Comparison of ENCODE assay signal across 8 cellular contexts in genomic region chr7:4712371-4713182, GRCh38. TPM values are rescaled to one million over a fixed set of nuclear protein-coding genes. Genes with fewer than 3 reads are reported as not detected.
A peak's percentile ranks its signal among the peaks of the same experiment; 100 is the strongest.
DNase-seq lines count a peak whose midpoint lies in the region; ATAC-seq and FAIRE-seq lines count a peak whose summit lies in the region.

No MANE protein-coding gene starts in this region.

- POLR2A ChIA-PET in activated CD4-positive, alpha-beta memory T cell treated with anti-CD3 and anti-CD28 coated beads for 36 hours (lab: Charles Lee): interaction anchor here (1.0 kb wide), 2 partner anchors 28 to 33 kb away, joined by 3 read pairs; no protein-coding TSS in a partner anchor
- POLR2A ChIA-PET in activated CD4-positive, alpha-beta memory T cell treated with anti-CD3 and anti-CD28 coated beads, Interleukin-2, amount 10 ng/mL, durations not matched to agents 7 days and 5 days (lab: Charles Lee): interaction anchor here (0.8 to 1.6 kb wide), 3 partner anchors 12 to 71 kb away, joined by 3 to 5 read pairs (median 4); no protein-coding TSS in a partner anchor

- H3K4me3 Mint-ChIP-seq in activated CD4-positive, alpha-beta memory T cell treated with anti-CD3 and anti-CD28 coated beads for 36 hours: no peak overlapping the region
- H3K4me3 Mint-ChIP-seq in activated CD4-positive, alpha-beta memory T cell treated with anti-CD3 and anti-CD28 coated beads, Interleukin-2, amount 10 ng/mL, durations not matched to agents 7 days and 5 days: no peak overlapping the region

- H3K9me3 Mint-ChIP-seq in activated CD4-positive, alpha-beta memory T cell treated with anti-CD3 and anti-CD28 coated beads for 36 hours: no peaks in the 10 kb centered on the region
- no peaks in the 10 kb centered on the region for H3K9me3 Mint-ChIP-seq in activated CD4-positive, alpha-beta memory T cell treated with anti-CD3 and anti-CD28 coated beads, Interleukin-2, amount 10 ng/mL, durations not matched to agents 7 days and 5 days

- peaks cover 46% of the 10 kb centered on the region for H3K4me1 Mint-ChIP-seq in activated CD4-positive, alpha-beta memory T cell treated with anti-CD3 and anti-CD28 coated beads for 36 hours (ENCODE audit: low read depth)
- peaks cover 22% of the 10 kb centered on the region for H3K4me1 Mint-ChIP-seq in activated CD4-positive, alpha-beta memory T cell treated with anti-CD3 and anti-CD28 coated beads, Interleukin-2, amount 10 ng/mL, durations not matched to agents 7 days and 5 days

- H3K4me1 ChIP-seq in aorta (ENCODE audit: control insufficient read depth in 1 of 2, insufficient read depth in 2 of 2, low read length in 2 of 2): no peaks in the 10 kb centered on the region

- peak; percentile 54 for ATAC-seq in HG03025 (IDR thresholded peaks at IDR 0.05; ENCODE audit: low FRiP score, unreplicated experiment)
- no peak for ATAC-seq in aorta (ENCODE audit: low FRiP score)

- H3K4me3 ChIP-seq in aorta (ENCODE audit: low read length in 2 of 2): no peak overlapping the region

- peak; percentile 32 for DNase-seq in activated CD4-positive, alpha-beta memory T cell treated with anti-CD3 and anti-CD28 coated beads for 36 hours
- DNase-seq in activated CD4-positive, alpha-beta memory T cell treated with anti-CD3 and anti-CD28 coated beads, Interleukin-2, amount 10 ng/mL, durations not matched to agents 7 days and 5 days: no peak
- DNase-seq in NOMO-1 (lab: John Stamatoyannopoulos, UW; ENCODE audit: unreplicated experiment in 2 of 2): peak; percentile 24 to 76
- DNase-seq in stimulated activated CD8-positive, alpha-beta memory T cell treated with anti-CD3 and anti-CD28 coated beads, Interleukin-4, amount 100 ng/mL, for 48 hours: no peak
- DNase-seq in aorta: no peak
- no peak for DNase-seq in T1000 (lab: John Stamatoyannopoulos, UW)

- no peak overlapping the region for H3K27ac ChIP-seq in aorta (ENCODE audit: low read depth in 1 of 2, low read length in 2 of 2)

- H3K36me3 ChIP-seq in aorta (ENCODE audit: control insufficient read depth in 1 of 2, insufficient read depth in 2 of 2, low read length in 1 of 2): no peaks in the 10 kb centered on the region

- no peaks in the 10 kb centered on the region for H3K27me3 ChIP-seq in aorta (ENCODE audit: control insufficient read depth in 1 of 2, insufficient read depth in 2 of 2, low read length in 1 of 2)

- intact Hi-C loops in activated CD4-positive, alpha-beta memory T cell treated with anti-CD3 and anti-CD28 coated beads for 36 hours (cut with micrococcal nuclease): no loop called here
- intact Hi-C loops in aorta (cut with DNase I): no loop called here

- H3K36me3 Mint-ChIP-seq in activated CD4-positive, alpha-beta memory T cell treated with anti-CD3 and anti-CD28 coated beads for 36 hours: peaks cover 6% of the 10 kb centered on the region
- H3K36me3 Mint-ChIP-seq in activated CD4-positive, alpha-beta memory T cell treated with anti-CD3 and anti-CD28 coated beads, Interleukin-2, amount 10 ng/mL, durations not matched to agents 7 days and 5 days (ENCODE audit: low read depth): peaks cover 15% of the 10 kb centered on the region

- WGBS in aorta, 2 donors: 81 to 82% methylated on average over 22 of the region's 22 CpGs

- no peaks in the 10 kb centered on the region for H3K27me3 Mint-ChIP-seq in activated CD4-positive, alpha-beta memory T cell treated with anti-CD3 and anti-CD28 coated beads for 36 hours
- no peaks in the 10 kb centered on the region for H3K27me3 Mint-ChIP-seq in activated CD4-positive, alpha-beta memory T cell treated with anti-CD3 and anti-CD28 coated beads, Interleukin-2, amount 10 ng/mL, durations not matched to agents 7 days and 5 days

- H3K9me3 ChIP-seq in aorta (ENCODE audit: control insufficient read depth, low read length): no peaks in the 10 kb centered on the region

- peak; percentile 98 for FAIRE-seq in islet of Langerhans (lab: Jason Lieb, UNC)

- CTCF ChIA-PET in activated CD4-positive, alpha-beta memory T cell treated with anti-CD3 and anti-CD28 coated beads for 36 hours (lab: Charles Lee): interaction anchor here (0.5 to 1.0 kb wide), 4 partner anchors 12 to 372 kb away, joined by 3 to 4 read pairs (median 3); no protein-coding TSS in a partner anchor
- CTCF ChIA-PET in activated CD4-positive, alpha-beta memory T cell treated with anti-CD3 and anti-CD28 coated beads, Interleukin-2, amount 10 ng/mL, durations not matched to agents 7 days and 5 days (lab: Charles Lee): interaction anchor here (0.6 to 0.9 kb wide), 2 partner anchors 28 to 34 kb away, joined by 3 read pairs; no protein-coding TSS in a partner anchor

- peak overlapping the region; percentile 42 for H3K27ac Mint-ChIP-seq in activated CD4-positive, alpha-beta memory T cell treated with anti-CD3 and anti-CD28 coated beads for 36 hours
- H3K27ac Mint-ChIP-seq in activated CD4-positive, alpha-beta memory T cell treated with anti-CD3 and anti-CD28 coated beads, Interleukin-2, amount 10 ng/mL, durations not matched to agents 7 days and 5 days: no peak overlapping the region

RNA-seq across cellular contexts. Expression of gene FOXK1, which starts 30.5 kb away (rescaled TPM):
- 10 to 100 TPM; 25.9 to 26.6 TPM for total RNA-seq in activated CD4-positive, alpha-beta memory T cell treated with anti-CD3 and anti-CD28 coated beads for 36 hours
- 10 to 100 TPM; 32.7 to 33.2 TPM for total RNA-seq in activated CD4-positive, alpha-beta memory T cell treated with anti-CD3 and anti-CD28 coated beads, Interleukin-2, amount 10 ng/mL, durations not matched to agents 7 days and 5 days
- total RNA-seq in aorta: 10 to 100 TPM; 41.4 to 47.5 TPM
- polyA plus RNA-seq in aorta: 1 to 10 TPM; 5.1 to 8.7 TPM

Comparison
In these comparisons a context has a peak if more than half of its experiments do, and no peak if none do; other contexts are left out.
1. DNase-seq: peak in activated CD4-positive, alpha-beta memory T cell treated with anti-CD3 and anti-CD28 coated beads for 36 hours (single experiment) and NOMO-1 (2 of 2); none in activated CD4-positive, alpha-beta memory T cell treated with anti-CD3 and anti-CD28 coated beads, Interleukin-2, amount 10 ng/mL, durations not matched to agents 7 days and 5 days (single experiment), stimulated activated CD8-positive, alpha-beta memory T cell treated with anti-CD3 and anti-CD28 coated beads, Interleukin-4, amount 100 ng/mL, for 48 hours (single experiment), aorta (0 of 2) and T1000 (single experiment).